ENCODE assay signal across 8 cellular contexts in the genomic region with DNA sequence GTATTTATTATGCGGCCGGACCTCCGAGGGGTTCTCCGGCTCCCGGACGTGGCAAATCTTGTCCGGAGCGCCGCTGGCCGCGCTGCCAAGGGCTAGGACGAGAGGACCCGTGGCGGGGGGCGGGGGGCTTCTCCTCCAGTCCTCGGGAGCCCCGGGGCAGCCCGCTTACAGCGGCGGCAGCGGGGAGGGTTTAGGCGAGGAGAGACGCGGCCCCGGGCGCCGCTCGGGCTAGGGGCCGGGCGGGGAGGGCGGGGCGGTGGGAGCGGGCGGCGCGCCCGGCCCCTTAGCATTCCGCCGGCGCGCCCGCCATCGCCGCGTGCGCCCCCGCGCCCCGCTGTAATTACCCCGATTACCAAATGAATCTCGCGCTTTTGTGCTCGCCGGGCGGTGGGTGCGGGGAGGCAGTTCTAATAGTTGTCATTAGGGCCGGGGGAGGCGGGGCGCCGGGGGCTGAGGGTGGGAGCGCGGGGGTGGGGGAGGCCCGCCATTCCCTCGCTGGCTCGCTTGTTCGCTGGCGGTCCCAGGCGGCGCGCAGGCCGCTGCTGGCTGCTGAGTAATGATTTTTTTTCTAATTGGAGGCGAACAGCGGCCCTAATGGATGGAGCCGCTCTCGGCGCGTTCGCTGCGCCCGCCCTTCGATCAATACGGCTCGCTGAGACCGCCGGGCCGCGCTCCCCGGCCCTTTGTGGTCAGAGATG.
DNase-seq lines count a peak whose midpoint lies in the region; ATAC-seq, FAIRE-seq and TF ChIP-seq lines count a peak whose summit lies in the region.

No MANE protein-coding gene starts in this region.

- no peaks in the 10 kb centered on the region for H3K36me3 Mint-ChIP-seq in activated T-cell treated with anti-CD3 and anti-CD28 coated beads, Interleukin-2, amount 50 U/mL, for 4 hours (ENCODE audit: insufficient read depth)

- H3K4me1 Mint-ChIP-seq in activated T-cell treated with anti-CD3 and anti-CD28 coated beads, Interleukin-2, amount 50 U/mL, for 4 hours (ENCODE audit: low read depth), result peaks cover 20% of the 10 kb centered on the region

- DNase-seq in AG09309 (ENCODE audit: low read depth) (no peak), HTR-8/SVneo (ENCODE audit: insufficient read length, low spot score) (peak; percentile 19), foreskin keratinocyte (no peak)
- DNase-seq in activated T-cell treated with anti-CD3 and anti-CD28 coated beads, Interleukin-2, amount 50 U/mL, for 4 hours, result peak; percentile 49
- DNase-seq in stimulated activated CD8-positive, alpha-beta memory T cell treated with anti-CD3 and anti-CD28 coated beads, Interleukin-15, amount 100 ng/mL, for 4 hours (ENCODE audit: low read depth in 2 of 2), result peak; percentile 31 to 35
- DNase-seq in central memory CD4-positive, alpha-beta T cell, result no peak

- no peak for TF ChIP-seq CTCF in AG09309 (IDR thresholded peaks at IDR 0.05; ENCODE audit: control insufficient read depth, insufficient read depth, low read depth, low read length, missing control alignments)
- no peak for TF ChIP-seq CTCF in foreskin keratinocyte (conservative IDR thresholded peaks at IDR 0.05)

- no peak overlapping the region for H3K9ac ChIP-seq in iPS-15b (ENCODE audit: low read depth, low read length)

- peak overlapping the region; percentile 54 for H3K4me3 Mint-ChIP-seq in activated T-cell treated with anti-CD3 and anti-CD28 coated beads, Interleukin-2, amount 50 U/mL, for 4 hours

- H3K4me3 ChIP-seq in AG09309 (ENCODE audit: control insufficient read depth, low read depth, low read length), result peak overlapping the region; percentile 38
- peak overlapping the region; percentile 45 for H3K4me3 ChIP-seq in iPS-15b (ENCODE audit: low read depth, low read length)

- no peak overlapping the region for H3K27ac ChIP-seq in foreskin keratinocyte

- peak; percentile 60 for FAIRE-seq in HTR-8/SVneo (lab: Jason Lieb, UNC)

- no peaks in the 10 kb centered on the region for H3K9me3 Mint-ChIP-seq in activated T-cell treated with anti-CD3 and anti-CD28 coated beads, Interleukin-2, amount 50 U/mL, for 4 hours

- H3K4me1 ChIP-seq in iPS-15b (ENCODE audit: control insufficient read depth, insufficient read depth, low read length), result peaks cover 29% of the 10 kb centered on the region
- no peaks in the 10 kb centered on the region for H3K4me1 ChIP-seq in foreskin keratinocyte

- no peaks in the 10 kb centered on the region for H3K36me3 ChIP-seq in iPS-15b (ENCODE audit: control insufficient read depth, insufficient read depth, low read length)

- H3K27me3 ChIP-seq in iPS-15b (ENCODE audit: control insufficient read depth, insufficient read depth, low read length), result peaks cover 3% of the 10 kb centered on the region
- H3K27me3 ChIP-seq in foreskin keratinocyte, result no peaks in the 10 kb centered on the region

- peaks cover 4% of the 10 kb centered on the region for H3K27me3 Mint-ChIP-seq in activated T-cell treated with anti-CD3 and anti-CD28 coated beads, Interleukin-2, amount 50 U/mL, for 4 hours (ENCODE audit: low read depth)

- no peaks in the 10 kb centered on the region for H3K9me3 ChIP-seq in iPS-15b (ENCODE audit: control insufficient read depth, insufficient read depth, low read length)

- ATAC-seq in activated T-cell treated with anti-CD3 and anti-CD28 coated beads, Interleukin-2, amount 50 U/mL, for 4 hours, result peak; percentile 25 to 42
- ATAC-seq in foreskin keratinocyte (no peak), GM21576 (IDR thresholded peaks at IDR 0.05; ENCODE audit: unreplicated experiment) (no peak)

Comparison
In these comparisons a context has a peak if more than half of its experiments do, and no peak if none do; other contexts are left out.
1. DNase-seq: peak in HTR-8/SVneo (single experiment), activated T-cell treated with anti-CD3 and anti-CD28 coated beads, Interleukin-2, amount 50 U/mL, for 4 hours (single experiment) and stimulated activated CD8-positive, alpha-beta memory T cell treated with anti-CD3 and anti-CD28 coated beads, Interleukin-15, amount 100 ng/mL, for 4 hours (2 of 2); none in AG09309 (single experiment), foreskin keratinocyte (0 of 2) and central memory CD4-positive, alpha-beta T cell (single experiment).
2. ATAC-seq: peak in activated T-cell treated with anti-CD3 and anti-CD28 coated beads, Interleukin-2, amount 50 U/mL, for 4 hours (2 of 2); none in foreskin keratinocyte (single experiment) and GM21576 (single experiment).